ENCODE assay signal across 30 cellular contexts in genomic region chr4:102324725-102325124, GRCh38. TPM values are rescaled to one million over a fixed set of nuclear protein-coding genes. Genes with fewer than 3 reads are reported as not detected.
DNase-seq lines count a peak whose midpoint lies in the region; ATAC-seq, FAIRE-seq and TF ChIP-seq lines count a peak whose summit lies in the region.
"Had no signal": no experiment of that assay in that cellular context is flagged by ENCODE, and none has a peak within 500 bp of the region (broad histone marks: within the 10 kb centered on the region; RNA-seq: fewer than 3 reads in every experiment).

No MANE protein-coding gene starts in this region.

- no peak overlapping the region for H4K8ac ChIP-seq in mesenchymal stem cell (ENCODE audit: low read length)

- H3K9me2 ChIP-seq in GM23248 (ENCODE audit: insufficient read depth): no peaks in the 10 kb centered on the region

- dilution Hi-C loops in endothelial cell of umbilical vein (cut with MboI; ENCODE audit: extremely low pct_ligation_motif_present, low sequenced_read_pairs): no loop called here

- H4K20me1 ChIP-seq in GM23248 (ENCODE audit: insufficient read depth) (no peaks in the 10 kb centered on the region), endothelial cell of umbilical vein (replicated peaks; ENCODE audit: control insufficient read depth, extremely low read depth, insufficient read depth, low read length) (no peaks in the 10 kb centered on the region)

- no peak for FAIRE-seq in endothelial cell of umbilical vein (lab: Jason Lieb, UNC)
- FAIRE-seq: bronchial epithelial cell had no signal

- ATAC-seq in HG02678 (IDR thresholded peaks at IDR 0.05; ENCODE audit: unreplicated experiment) (no peak), HG02970 (IDR thresholded peaks at IDR 0.05; ENCODE audit: low FRiP score, unreplicated experiment) (no peak)
- ATAC-seq: heart right ventricle had no signal

- in situ Hi-C loops in GM23248 (cut with MboI): no loop called here

- H3K9ac ChIP-seq in GM23248: no peak overlapping the region
- H3K9ac ChIP-seq in endothelial cell of umbilical vein (replicated peaks; ENCODE audit: extremely low read depth, insufficient read depth, low read length): no peak overlapping the region
- peak overlapping the region; percentile 33 for H3K9ac ChIP-seq in mesenchymal stem cell (ENCODE audit: low read length)

- intact Hi-C loops in endothelial cell of umbilical vein (cut with micrococcal nuclease): no loop called here

- POLR2A ChIA-PET in endothelial cell of umbilical vein (lab: Charles Lee): no interaction called here

- no peak overlapping the region for H2BK12ac ChIP-seq in mesenchymal stem cell (ENCODE audit: low read length in 2 of 2)

- H3K36me3 ChIP-seq in GM23248 (ENCODE audit: low read depth) (no peaks in the 10 kb centered on the region), endothelial cell of umbilical vein (ENCODE audit: control insufficient read depth in 2 of 2, extremely low read depth in 1 of 2, insufficient read depth in 2 of 2, low read length in 2 of 2) (no peaks in the 10 kb centered on the region), mesenchymal stem cell (ENCODE audit: control insufficient read depth in 1 of 2, insufficient read depth in 2 of 2, low read depth in 1 of 2, low read length in 2 of 2) (no peaks in the 10 kb centered on the region)
- H3K36me3 ChIP-seq: heart right ventricle, MG63 had no signal

- no peak overlapping the region for H3K4me3 ChIP-seq in GM23248
- H3K4me3 ChIP-seq in endothelial cell of umbilical vein (replicated peaks in 1 of 3; ENCODE audit: insufficient read depth in 1 of 3, low read depth in 1 of 3, low read length in 3 of 3): no peak overlapping the region
- peak overlapping the region in 1 of 2 experiments; percentile 30 for H3K4me3 ChIP-seq in mesenchymal stem cell (ENCODE audit: insufficient read depth in 1 of 2, low read depth in 1 of 2, low read length in 2 of 2)
- H3K4me3 ChIP-seq: coronary artery, heart right ventricle, MG63 had no signal

- no peaks in the 10 kb centered on the region for H3K27me3 ChIP-seq in GM23248 (replicated peaks; ENCODE audit: insufficient read depth)
- no peaks in the 10 kb centered on the region for H3K27me3 ChIP-seq in endothelial cell of umbilical vein (ENCODE audit: control insufficient read depth in 2 of 2, insufficient read depth in 2 of 2, low read length in 2 of 2)
- no peaks in the 10 kb centered on the region for H3K27me3 ChIP-seq in mesenchymal stem cell (ENCODE audit: control insufficient read depth in 1 of 2, insufficient read depth in 1 of 2, low read length in 2 of 2)
- H3K27me3 ChIP-seq: heart right ventricle, MG63 had no signal

- H3K4ac ChIP-seq in mesenchymal stem cell (ENCODE audit: low read depth in 1 of 2, low read length in 2 of 2): no peak overlapping the region

- H3K9me1 ChIP-seq in endothelial cell of umbilical vein (replicated peaks; ENCODE audit: control insufficient read depth, extremely low read depth, insufficient read depth, low read length): no peaks in the 10 kb centered on the region

- H3K27ac ChIP-seq in GM23248: no peak overlapping the region
- no peak overlapping the region for H3K27ac ChIP-seq in endothelial cell of umbilical vein (ENCODE audit: insufficient read depth, low read depth, low read length)
- H3K27ac ChIP-seq in mesenchymal stem cell (ENCODE audit: low read length, poor library complexity, severe bottlenecking): no peak overlapping the region
- H3K27ac ChIP-seq: coronary artery, heart right ventricle, WERI-Rb-1 had no signal

- H3K79me1 ChIP-seq in mesenchymal stem cell (replicated peaks; ENCODE audit: low read length, poor library complexity, severe bottlenecking): peaks cover 5% of the 10 kb centered on the region

- H2AFZ ChIP-seq in GM23248 (no peak overlapping the region), endothelial cell of umbilical vein (ENCODE audit: low read depth, low read length) (no peak overlapping the region), mesenchymal stem cell (ENCODE audit: low read depth, low read length) (no peak overlapping the region)

- no peak overlapping the region for H2BK120ac ChIP-seq in mesenchymal stem cell (ENCODE audit: low read depth, low read length)

- H3K79me2 ChIP-seq in GM23248 (ENCODE audit: insufficient read depth) (no peaks in the 10 kb centered on the region), endothelial cell of umbilical vein (ENCODE audit: control insufficient read depth, insufficient read depth, low read length) (no peaks in the 10 kb centered on the region)

- BruUV-seq in endothelial cell of umbilical vein (replicated peaks; lab: Mats Ljungman, UMichigan): no TSS peak

- H2BK15ac ChIP-seq in mesenchymal stem cell (ENCODE audit: low read depth, poor library complexity, severe bottlenecking): no peak overlapping the region

- TF ChIP-seq POLR2A in endothelial cell of umbilical vein (IDR thresholded peaks at IDR 0.05; ENCODE audit: low read depth, low read length): no peak

- CTCF ChIA-PET in endothelial cell of umbilical vein (lab: Charles Lee): no interaction called here

- TF ChIP-seq CTCF in endothelial cell of umbilical vein (IDR thresholded peaks at IDR 0.05; ENCODE audit: extremely low read depth in 1 of 2, insufficient read depth in 1 of 2, low read depth in 1 of 2, low read length in 2 of 2): no peak

- no peak overlapping the region for H3K18ac ChIP-seq in mesenchymal stem cell (ENCODE audit: low read depth in 1 of 2, low read length in 2 of 2)

- H3K14ac ChIP-seq in mesenchymal stem cell (ENCODE audit: low read length in 2 of 2): no peak overlapping the region

- H3K9me3 ChIP-seq in GM23248 (ENCODE audit: low read depth) (no peaks in the 10 kb centered on the region), endothelial cell of umbilical vein (replicated peaks; ENCODE audit: control insufficient read depth, insufficient read depth, low read length) (no peaks in the 10 kb centered on the region), mesenchymal stem cell (ENCODE audit: control insufficient read depth, low read length) (no peaks in the 10 kb centered on the region)
- H3K9me3 ChIP-seq: Caco-2, heart right ventricle, MG63 had no signal

- no peaks in the 10 kb centered on the region for H3K4me1 ChIP-seq in GM23248 (ENCODE audit: insufficient read depth)
- no peaks in the 10 kb centered on the region for H3K4me1 ChIP-seq in endothelial cell of umbilical vein (ENCODE audit: control insufficient read depth, extremely low read depth, insufficient read depth, low read length)
- peaks cover 3% of the 10 kb centered on the region for H3K4me1 ChIP-seq in mesenchymal stem cell (ENCODE audit: control insufficient read depth, insufficient read depth, low read depth, low read length)
- H3K4me1 ChIP-seq: Caco-2 had no signal

- 11 to 15% methylated on average over 3 of the region's 3 CpGs for WGBS in GM23248 (ENCODE audit: low coverage in 1 of 2, low lambda C conversion rate in 2 of 2, missing lambda C conversion rate in 2 of 2), 2 experiments
- 76% methylated on average over 2 of the region's 3 CpGs for WGBS in mesenchymal stem cell

- H2AK5ac ChIP-seq in mesenchymal stem cell (ENCODE audit: low read length, severe bottlenecking): no peak overlapping the region

- no peak overlapping the region for H3K23ac ChIP-seq in mesenchymal stem cell (ENCODE audit: low read length in 2 of 2)

- DNase-seq in GM23248 (peak; percentile 32), NCI-H748 (lab: John Stamatoyannopoulos, UW; ENCODE audit: unreplicated experiment) (peak; percentile 63), endothelial cell of umbilical vein (ENCODE audit: low read depth, low spot score) (peak; percentile 34), mesenchymal stem cell (no peak)
- no peak for DNase-seq in central memory CD4-positive, alpha-beta T cell
- DNase-seq: activated CD4-positive, alpha-beta T cell treated with anti-CD3 and anti-CD28 coated beads, Interleukin-2, amount 10 ng/mL, durations not matched to agents 7 days and 5 days; activated effector memory CD4-positive, alpha-beta T cell treated with Interleukin-2 at 50 U/mL for 16 hours; activated T-cell treated with anti-CD3 and anti-CD28 coated beads, Interleukin-2, amount 50 U/mL, for 1 hour; anterior cingulate cortex; Caco-2; DMS79; effector memory CD4-positive, alpha-beta T cell; foreskin melanocyte; GDM1; heart right ventricle; KBM-7; mammary epithelial cell; MG63; NCI-H1105 treated with DMSO at 0.1 percent for 48 hours; NCI-H2029 treated with DMSO at 0.1 percent for 48 hours; NCI-H2227 treated with DMSO at 0.1 percent for 48 hours; NCI-H526 treated with DMSO at 0.1 percent for 48 hours; stimulated activated CD4-positive, alpha-beta T cell treated with anti-CD3 and anti-CD28 coated beads, Interleukin-4, amount 100 ng/mL, for 4 hours; SW 1271; T1000; WERI-Rb-1 had no signal

- H2BK5ac ChIP-seq in mesenchymal stem cell (ENCODE audit: low read depth, low read length, poor library complexity, severe bottlenecking): no peak overlapping the region

- H3K4me2 ChIP-seq in GM23248 (ENCODE audit: unreplicated experiment) (no peak overlapping the region), endothelial cell of umbilical vein (ENCODE audit: insufficient read depth, low read length) (no peak overlapping the region), mesenchymal stem cell (ENCODE audit: low read length, poor library complexity, severe bottlenecking) (no peak overlapping the region)

- no peaks in the 10 kb centered on the region for H3F3A ChIP-seq in GM23248 (ENCODE audit: insufficient read depth)

- no peak overlapping the region for H4K91ac ChIP-seq in mesenchymal stem cell (ENCODE audit: low read length)

TF ChIP-seq in endothelial cell of umbilical vein, 7 proteins besides CTCF, POLR2A, EP300 and RAD21 (continues in another document):
- TF ChIP-seq JUN (IDR thresholded peaks at IDR 0.05; ENCODE audit: borderline replicate concordance, insufficient read depth, insufficient read length, low read depth) (no peak), GATA2 (IDR thresholded peaks at IDR 0.05; ENCODE audit: insufficient read depth, insufficient read length, low read depth, low read length) (no peak), MYC (IDR thresholded peaks at IDR 0.05; ENCODE audit: low read depth, low read length) (no peak)

RNA-seq across cellular contexts. Expression of gene SLC39A8, which starts 20.6 kb away (rescaled TPM):
- 3.2 and 3.7 TPM in 2 replicates for total RNA-seq in GM23248 (2014; rRNA removed; shearing (Covaris generic))
- polyA plus RNA-seq in GM23248 (2016; fragmentation: Nextera tagmentation; extraction: Ambion mirVana) (2.2 and 2.9 TPM in 2 replicates), endothelial cell of umbilical vein (1.5 and 1.7 TPM in 2 replicates)
- total RNA-seq in endothelial cell of umbilical vein: 6.0 and 6.7 TPM in 2 replicates
- 1.7 and 1.8 TPM in 2 replicates for polyA plus RNA-seq in endothelial cell of umbilical vein (2011; cell fraction: cytosol; rRNA removed)
- polyA plus RNA-seq in endothelial cell of umbilical vein (2011; cell fraction: nucleus; rRNA removed): 1.6 and 1.8 TPM in 2 replicates
- 0.63 and 2.1 TPM in 2 replicates for polyA plus RNA-seq in endothelial cell of umbilical vein (2012)
- 2.8 and 3.7 TPM in 2 replicates for polyA minus RNA-seq in endothelial cell of umbilical vein
- polyA minus RNA-seq in endothelial cell of umbilical vein (2011; cell fraction: cytosol; rRNA and poly(A)+ RNA removed): 192 TPM
- 1.9 and 2.1 TPM in 2 replicates for polyA minus RNA-seq in endothelial cell of umbilical vein (2011; cell fraction: nucleus; rRNA and poly(A)+ RNA removed)
- 5.0 TPM for polyA plus RNA-seq in mesenchymal stem cell (2013, experiment 1 of 2)
- polyA plus RNA-seq in mesenchymal stem cell (2013, experiment 2 of 2): 4.9 TPM

Comparison
In these comparisons a context has a peak if more than half of its experiments do, and no peak if none do; other contexts are left out.
1. DNase-seq: peak in GM23248 (single experiment), NCI-H748 (single experiment) and endothelial cell of umbilical vein (single experiment); none in mesenchymal stem cell (single experiment) and central memory CD4-positive, alpha-beta T cell (single experiment).